In genomic region chr10:47101196-47101595, GRCh38 we compare ENCODE assay signal across 24 cellular contexts.
"Had no signal": no experiment of that assay in that cellular context is flagged by ENCODE, and none has a peak within 500 bp of the region (broad histone marks: within the 10 kb centered on the region; RNA-seq: fewer than 3 reads in every experiment).

No MANE protein-coding gene starts in this region.

- H3K27me3 ChIP-seq: esophagus muscularis mucosa, foreskin keratinocyte, gastrocnemius medialis, heart left ventricle had no signal

- H3K4me1 ChIP-seq: esophagus muscularis mucosa, foreskin keratinocyte had no signal

- H3K9me3 ChIP-seq: gastrocnemius medialis had no signal

- ATAC-seq: activated CD4-positive, alpha-beta T cell treated with anti-CD3 and anti-CD28 coated beads for 36 hours; activated CD8-positive, alpha-beta T cell treated with anti-CD3 and anti-CD28 coated beads, Interleukin-2, amount 10 ng/mL, durations not matched to agents 7 days and 5 days; activated T-cell treated with anti-CD3 and anti-CD28 coated beads, Interleukin-2, amount 50 U/mL, for 72 hours; foreskin keratinocyte; gastrocnemius medialis; heart left ventricle had no signal

- H3K27ac Mint-ChIP-seq: activated CD4-positive, alpha-beta memory T cell treated with anti-CD3 and anti-CD28 coated beads for 36 hours; activated CD4-positive, alpha-beta T cell treated with anti-CD3 and anti-CD28 coated beads for 36 hours; activated CD4-positive, alpha-beta T cell treated with anti-CD3 and anti-CD28 coated beads, Interleukin-2, amount 10 ng/mL, durations not matched to agents 24 days and 14 days; activated CD8-positive, alpha-beta T cell treated with anti-CD3 and anti-CD28 coated beads, Interleukin-2, amount 10 ng/mL, durations not matched to agents 7 days and 5 days; activated naive CD4-positive, alpha-beta T cell treated with anti-CD3 and anti-CD28 coated beads, Interleukin-2, amount 10 ng/mL, durations not matched to agents 7 days and 5 days; activated naive CD8-positive, alpha-beta T cell; activated T-cell treated with anti-CD3 and anti-CD28 coated beads, Interleukin-2, amount 50 U/mL, for 24 hours; activated T-cell treated with anti-CD3 and anti-CD28 coated beads, Interleukin-2, amount 50 U/mL, for 72 hours had no signal

- H3K36me3 Mint-ChIP-seq: activated CD4-positive, alpha-beta memory T cell treated with anti-CD3 and anti-CD28 coated beads for 36 hours; activated naive CD4-positive, alpha-beta T cell treated with anti-CD3 and anti-CD28 coated beads, Interleukin-2, amount 10 ng/mL, durations not matched to agents 7 days and 5 days; activated naive CD8-positive, alpha-beta T cell had no signal

- H3K4me3 Mint-ChIP-seq: activated CD4-positive, alpha-beta memory T cell treated with anti-CD3 and anti-CD28 coated beads for 36 hours; activated CD4-positive, alpha-beta T cell treated with anti-CD3 and anti-CD28 coated beads for 36 hours; activated CD4-positive, alpha-beta T cell treated with anti-CD3 and anti-CD28 coated beads, Interleukin-2, amount 10 ng/mL, durations not matched to agents 24 days and 14 days; activated CD8-positive, alpha-beta T cell treated with anti-CD3 and anti-CD28 coated beads, Interleukin-2, amount 10 ng/mL, durations not matched to agents 7 days and 5 days; activated naive CD4-positive, alpha-beta T cell treated with anti-CD3 and anti-CD28 coated beads, Interleukin-2, amount 10 ng/mL, durations not matched to agents 7 days and 5 days; activated naive CD8-positive, alpha-beta T cell; activated T-cell treated with anti-CD3 and anti-CD28 coated beads, Interleukin-2, amount 50 U/mL, for 24 hours; activated T-cell treated with anti-CD3 and anti-CD28 coated beads, Interleukin-2, amount 50 U/mL, for 72 hours had no signal

- H3K27me3 Mint-ChIP-seq: activated CD4-positive, alpha-beta memory T cell treated with anti-CD3 and anti-CD28 coated beads for 36 hours; activated CD4-positive, alpha-beta T cell treated with anti-CD3 and anti-CD28 coated beads for 36 hours; activated naive CD8-positive, alpha-beta T cell; activated T-cell treated with anti-CD3 and anti-CD28 coated beads, Interleukin-2, amount 50 U/mL, for 24 hours had no signal

- DNase-seq: activated CD4-positive, alpha-beta memory T cell treated with anti-CD3 and anti-CD28 coated beads for 36 hours; activated CD4-positive, alpha-beta T cell treated with anti-CD3 and anti-CD28 coated beads for 36 hours; activated CD4-positive, alpha-beta T cell treated with anti-CD3 and anti-CD28 coated beads, Interleukin-2, amount 10 ng/mL, durations not matched to agents 24 days and 14 days; activated CD4-positive, CD25-positive, alpha-beta regulatory T cell; activated CD4-positive, CD25-positive, alpha-beta regulatory T cell treated with anti-CD3 and anti-CD28 coated beads, Interleukin-2, amount 50 U/mL, for 72 hours; activated CD8-positive, alpha-beta T cell treated with anti-CD3 and anti-CD28 coated beads, Interleukin-2, amount 10 ng/mL, durations not matched to agents 7 days and 5 days; activated gamma-delta T cell; activated naive CD4-positive, alpha-beta T cell; activated naive CD4-positive, alpha-beta T cell treated with anti-CD3 and anti-CD28 coated beads, Interleukin-2, amount 10 ng/mL, durations not matched to agents 7 days and 5 days; activated T-cell treated with anti-CD3 and anti-CD28 coated beads for 4 hours; activated T-cell treated with anti-CD3 and anti-CD28 coated beads, Interleukin-2, amount 50 U/mL, for 24 hours; activated T-cell treated with anti-CD3 and anti-CD28 coated beads, Interleukin-2, amount 50 U/mL, for 72 hours; amniotic stem cell; anterior cingulate cortex; caudate nucleus; effector memory CD4-positive, alpha-beta T cell; erythroblast; foreskin keratinocyte; gastrocnemius medialis; glutamatergic neuron; heart left ventricle; T-helper 2 cell had no signal

- H3K9me3 Mint-ChIP-seq: activated CD4-positive, alpha-beta memory T cell treated with anti-CD3 and anti-CD28 coated beads for 36 hours; activated CD4-positive, alpha-beta T cell treated with anti-CD3 and anti-CD28 coated beads, Interleukin-2, amount 10 ng/mL, durations not matched to agents 24 days and 14 days; activated naive CD4-positive, alpha-beta T cell treated with anti-CD3 and anti-CD28 coated beads, Interleukin-2, amount 10 ng/mL, durations not matched to agents 7 days and 5 days; activated T-cell treated with anti-CD3 and anti-CD28 coated beads, Interleukin-2, amount 50 U/mL, for 24 hours; activated T-cell treated with anti-CD3 and anti-CD28 coated beads, Interleukin-2, amount 50 U/mL, for 72 hours had no signal

- H3K27ac ChIP-seq: esophagus muscularis mucosa, foreskin keratinocyte, gastrocnemius medialis, heart left ventricle had no signal

- H3K36me3 ChIP-seq: esophagus muscularis mucosa, gastrocnemius medialis, heart left ventricle had no signal

- H3K4me1 Mint-ChIP-seq: activated CD4-positive, alpha-beta T cell treated with anti-CD3 and anti-CD28 coated beads, Interleukin-2, amount 10 ng/mL, durations not matched to agents 24 days and 14 days; activated naive CD4-positive, alpha-beta T cell treated with anti-CD3 and anti-CD28 coated beads, Interleukin-2, amount 10 ng/mL, durations not matched to agents 7 days and 5 days had no signal

- H3K4me3 ChIP-seq: esophagus muscularis mucosa, gastrocnemius medialis, heart left ventricle had no signal
